37 cellular contexts compared by ENCODE assay signal in the genomic region with DNA sequence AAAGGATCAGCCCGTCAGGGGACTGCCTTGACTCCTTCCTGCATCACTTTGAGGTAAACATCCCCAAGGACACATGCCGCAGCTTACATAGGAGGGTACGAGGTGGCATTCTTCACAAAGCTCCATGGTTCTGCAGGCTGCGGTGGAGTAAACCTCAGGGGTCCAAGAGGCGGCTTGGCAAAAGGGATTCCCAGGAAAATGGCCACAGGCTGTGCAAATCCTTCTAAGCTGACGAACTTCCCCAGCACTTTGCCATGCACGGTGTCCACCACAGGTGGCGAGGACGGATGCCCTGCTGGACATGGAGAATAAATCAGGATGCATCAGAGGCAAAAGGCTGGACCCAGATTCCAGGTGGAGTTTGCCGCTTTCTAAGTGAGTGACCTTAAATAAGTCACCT. TPM values are rescaled to one million over a fixed set of nuclear protein-coding genes. Genes with fewer than 3 reads are reported as not detected.
"Had no signal": no experiment of that assay in that cellular context is flagged by ENCODE, and none has a peak within 500 bp of the region (broad histone marks: within the 10 kb centered on the region; RNA-seq: fewer than 3 reads in every experiment).

No MANE protein-coding gene starts in this region.

- H3K27ac ChIP-seq: brain microvascular endothelial cell, esophagus muscularis mucosa, foreskin keratinocyte, gastrocnemius medialis, heart right ventricle, WERI-Rb-1 had no signal

- H3K36me3 ChIP-seq: brain microvascular endothelial cell, esophagus muscularis mucosa, gastrocnemius medialis, heart right ventricle, WERI-Rb-1 had no signal

- FAIRE-seq: colon had no signal

- DNase-seq: activated B cell treated with CpG ODN at 0.5 μM for 24 hours; activated CD4-positive, alpha-beta T cell treated with anti-CD3 and anti-CD28 coated beads for 48 hours; activated CD4-positive, alpha-beta T cell treated with anti-CD3 and anti-CD28 coated beads, Interleukin-2, amount 50 U/mL, for 1 hour; activated CD4-positive, alpha-beta T cell treated with anti-CD3 and anti-CD28 coated beads, Interleukin-2, amount 50 U/mL, for 48 hours; activated CD8-positive, alpha-beta memory T cell treated with anti-CD3 and anti-CD28 coated beads for 24 hours; activated CD8-positive, alpha-beta memory T cell treated with anti-CD3 and anti-CD28 coated beads, Interleukin-2, amount 50 U/mL, for 4 hours; activated CD8-positive, alpha-beta T cell treated with anti-CD3 and anti-CD28 coated beads for 36 hours; activated gamma-delta T cell; activated naive CD4-positive, alpha-beta T cell; activated naive CD4-positive, alpha-beta T cell treated with anti-CD3 and anti-CD28 coated beads, Interleukin-2, amount 10 ng/mL, durations not matched to agents 7 days and 5 days; activated naive CD8-positive, alpha-beta T cell treated with anti-CD3 and anti-CD28 coated beads, Interleukin-2, amount 10 ng/mL, durations not matched to agents 7 days and 5 days; activated T-cell treated with anti-CD3 and anti-CD28 coated beads for 4 hours; activated T-cell treated with anti-CD3 and anti-CD28 coated beads, Interleukin-2, amount 50 U/mL, for 24 hours; activated T-cell treated with anti-CD3 and anti-CD28 coated beads, Interleukin-2, amount 50 U/mL, for 72 hours; amniotic stem cell; anterior cingulate cortex; brain microvascular endothelial cell; effector memory CD4-positive, alpha-beta T cell; erythroblast; foreskin keratinocyte; gastrocnemius medialis; glutamatergic neuron; heart right ventricle; T-helper 1 cell; T-helper 17 cell; T1000; WERI-Rb-1 had no signal

- ATAC-seq: activated CD4-positive, CD25-positive, alpha-beta regulatory T cell treated with anti-CD3 and anti-CD28 coated beads, Interleukin-2, amount 50 U/mL, for 24 hours; activated CD8-positive, alpha-beta T cell treated with anti-CD3 and anti-CD28 coated beads for 36 hours; activated naive CD4-positive, alpha-beta T cell treated with anti-CD3 and anti-CD28 coated beads, Interleukin-2, amount 50 U/mL, for 72 hours; activated T-cell treated with anti-CD3 and anti-CD28 coated beads, Interleukin-2, amount 50 U/mL, for 72 hours; foreskin keratinocyte; gastrocnemius medialis; heart right ventricle; T-helper 17 cell had no signal

- H3K4me1 ChIP-seq: foreskin keratinocyte, gastrocnemius medialis had no signal

- H3K4me3 ChIP-seq: esophagus muscularis mucosa, gastrocnemius medialis, heart right ventricle had no signal

- H3K27me3 ChIP-seq: brain microvascular endothelial cell, foreskin keratinocyte, gastrocnemius medialis had no signal

- H3K9me3 ChIP-seq: esophagus muscularis mucosa, gastrocnemius medialis, heart right ventricle had no signal

RNA-seq across cellular contexts. Expression of gene CES1, which starts 4.2 kb away (rescaled TPM):
- total RNA-seq: activated B cell treated with CpG ODN at 0.5 μM for 24 hours; activated CD8-positive, alpha-beta T cell treated with anti-CD3 and anti-CD28 coated beads for 36 hours; activated naive CD4-positive, alpha-beta T cell treated with anti-CD3 and anti-CD28 coated beads, Interleukin-2, amount 50 U/mL, for 72 hours; activated naive CD8-positive, alpha-beta T cell treated with anti-CD3 and anti-CD28 coated beads, Interleukin-2, amount 10 ng/mL, durations not matched to agents 7 days and 5 days; activated T-cell treated with anti-CD3 and anti-CD28 coated beads, Interleukin-2, amount 50 U/mL, for 72 hours; astrocyte; chondrocyte; dermis microvascular lymphatic vessel endothelial cell; foreskin keratinocyte had no signal

RNA-seq across cellular contexts. Expression of gene CES5A, which starts 46.5 kb away (rescaled TPM):
- total RNA-seq: activated B cell treated with CpG ODN at 0.5 μM for 24 hours; activated CD8-positive, alpha-beta T cell treated with anti-CD3 and anti-CD28 coated beads for 36 hours; activated naive CD4-positive, alpha-beta T cell treated with anti-CD3 and anti-CD28 coated beads, Interleukin-2, amount 50 U/mL, for 72 hours; activated naive CD8-positive, alpha-beta T cell treated with anti-CD3 and anti-CD28 coated beads, Interleukin-2, amount 10 ng/mL, durations not matched to agents 7 days and 5 days; activated T-cell treated with anti-CD3 and anti-CD28 coated beads, Interleukin-2, amount 50 U/mL, for 72 hours; astrocyte; bronchial epithelial cell; cardiac septum; chondrocyte; dermis microvascular lymphatic vessel endothelial cell; esophagus muscularis mucosa; foreskin keratinocyte; gastrocnemius medialis; T-helper 17 cell had no signal
- polyA plus RNA-seq: adipose tissue, foreskin keratinocyte had no signal
